In the genomic region with DNA sequence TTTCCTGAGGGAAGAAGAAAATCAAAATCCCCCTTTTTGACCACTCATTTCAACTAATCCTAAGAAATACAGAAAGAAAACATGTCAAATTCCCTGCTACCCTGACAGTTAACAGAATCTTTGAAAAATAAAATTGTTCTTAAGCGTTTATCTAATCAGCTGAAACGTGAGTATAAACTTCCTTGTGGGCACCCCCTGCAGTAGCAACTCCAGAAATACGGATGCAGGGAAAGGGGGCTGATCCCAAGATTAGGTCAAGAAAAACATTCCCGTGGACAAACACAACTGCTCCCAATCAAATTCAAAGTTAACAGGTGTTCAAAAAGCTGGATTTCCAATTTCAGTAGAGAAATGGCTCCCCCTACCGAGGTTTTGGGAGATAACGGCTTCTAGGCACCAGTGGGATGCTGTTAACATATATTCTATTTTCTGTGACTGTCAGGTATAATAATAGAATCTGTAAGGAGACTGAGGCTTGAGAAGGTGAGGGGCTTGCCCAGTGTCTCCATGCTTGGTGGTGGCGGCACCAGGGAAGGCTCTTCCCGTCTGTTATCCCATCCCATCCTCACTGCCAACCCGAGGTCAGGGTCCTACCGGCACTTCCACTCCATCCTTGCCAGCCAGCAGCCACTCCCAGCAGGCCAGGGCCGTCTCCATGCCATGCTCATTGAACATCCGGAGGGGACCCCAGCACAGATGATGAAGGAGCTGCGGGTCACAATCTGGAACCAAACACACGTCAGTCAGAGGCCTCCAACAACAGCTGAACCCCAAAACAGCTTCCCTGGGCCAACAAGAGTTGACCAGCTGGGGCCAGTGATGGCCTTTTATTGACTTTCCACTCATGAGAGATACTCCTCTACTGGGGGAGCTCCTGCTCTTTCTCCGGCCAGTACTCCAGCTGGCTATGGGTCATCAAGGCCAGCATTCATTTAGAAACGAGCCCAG, we compare ENCODE assay signal across 1 cellular context.
TF ChIP-seq lines count a peak whose summit lies in the region.

No MANE protein-coding gene starts in this region.

TF ChIP-seq in K562, 482 proteins besides CTCF, POLR2A, EP300 and RAD21 (continued from another document and continues in another):
- TF ChIP-seq, protein P1, sequence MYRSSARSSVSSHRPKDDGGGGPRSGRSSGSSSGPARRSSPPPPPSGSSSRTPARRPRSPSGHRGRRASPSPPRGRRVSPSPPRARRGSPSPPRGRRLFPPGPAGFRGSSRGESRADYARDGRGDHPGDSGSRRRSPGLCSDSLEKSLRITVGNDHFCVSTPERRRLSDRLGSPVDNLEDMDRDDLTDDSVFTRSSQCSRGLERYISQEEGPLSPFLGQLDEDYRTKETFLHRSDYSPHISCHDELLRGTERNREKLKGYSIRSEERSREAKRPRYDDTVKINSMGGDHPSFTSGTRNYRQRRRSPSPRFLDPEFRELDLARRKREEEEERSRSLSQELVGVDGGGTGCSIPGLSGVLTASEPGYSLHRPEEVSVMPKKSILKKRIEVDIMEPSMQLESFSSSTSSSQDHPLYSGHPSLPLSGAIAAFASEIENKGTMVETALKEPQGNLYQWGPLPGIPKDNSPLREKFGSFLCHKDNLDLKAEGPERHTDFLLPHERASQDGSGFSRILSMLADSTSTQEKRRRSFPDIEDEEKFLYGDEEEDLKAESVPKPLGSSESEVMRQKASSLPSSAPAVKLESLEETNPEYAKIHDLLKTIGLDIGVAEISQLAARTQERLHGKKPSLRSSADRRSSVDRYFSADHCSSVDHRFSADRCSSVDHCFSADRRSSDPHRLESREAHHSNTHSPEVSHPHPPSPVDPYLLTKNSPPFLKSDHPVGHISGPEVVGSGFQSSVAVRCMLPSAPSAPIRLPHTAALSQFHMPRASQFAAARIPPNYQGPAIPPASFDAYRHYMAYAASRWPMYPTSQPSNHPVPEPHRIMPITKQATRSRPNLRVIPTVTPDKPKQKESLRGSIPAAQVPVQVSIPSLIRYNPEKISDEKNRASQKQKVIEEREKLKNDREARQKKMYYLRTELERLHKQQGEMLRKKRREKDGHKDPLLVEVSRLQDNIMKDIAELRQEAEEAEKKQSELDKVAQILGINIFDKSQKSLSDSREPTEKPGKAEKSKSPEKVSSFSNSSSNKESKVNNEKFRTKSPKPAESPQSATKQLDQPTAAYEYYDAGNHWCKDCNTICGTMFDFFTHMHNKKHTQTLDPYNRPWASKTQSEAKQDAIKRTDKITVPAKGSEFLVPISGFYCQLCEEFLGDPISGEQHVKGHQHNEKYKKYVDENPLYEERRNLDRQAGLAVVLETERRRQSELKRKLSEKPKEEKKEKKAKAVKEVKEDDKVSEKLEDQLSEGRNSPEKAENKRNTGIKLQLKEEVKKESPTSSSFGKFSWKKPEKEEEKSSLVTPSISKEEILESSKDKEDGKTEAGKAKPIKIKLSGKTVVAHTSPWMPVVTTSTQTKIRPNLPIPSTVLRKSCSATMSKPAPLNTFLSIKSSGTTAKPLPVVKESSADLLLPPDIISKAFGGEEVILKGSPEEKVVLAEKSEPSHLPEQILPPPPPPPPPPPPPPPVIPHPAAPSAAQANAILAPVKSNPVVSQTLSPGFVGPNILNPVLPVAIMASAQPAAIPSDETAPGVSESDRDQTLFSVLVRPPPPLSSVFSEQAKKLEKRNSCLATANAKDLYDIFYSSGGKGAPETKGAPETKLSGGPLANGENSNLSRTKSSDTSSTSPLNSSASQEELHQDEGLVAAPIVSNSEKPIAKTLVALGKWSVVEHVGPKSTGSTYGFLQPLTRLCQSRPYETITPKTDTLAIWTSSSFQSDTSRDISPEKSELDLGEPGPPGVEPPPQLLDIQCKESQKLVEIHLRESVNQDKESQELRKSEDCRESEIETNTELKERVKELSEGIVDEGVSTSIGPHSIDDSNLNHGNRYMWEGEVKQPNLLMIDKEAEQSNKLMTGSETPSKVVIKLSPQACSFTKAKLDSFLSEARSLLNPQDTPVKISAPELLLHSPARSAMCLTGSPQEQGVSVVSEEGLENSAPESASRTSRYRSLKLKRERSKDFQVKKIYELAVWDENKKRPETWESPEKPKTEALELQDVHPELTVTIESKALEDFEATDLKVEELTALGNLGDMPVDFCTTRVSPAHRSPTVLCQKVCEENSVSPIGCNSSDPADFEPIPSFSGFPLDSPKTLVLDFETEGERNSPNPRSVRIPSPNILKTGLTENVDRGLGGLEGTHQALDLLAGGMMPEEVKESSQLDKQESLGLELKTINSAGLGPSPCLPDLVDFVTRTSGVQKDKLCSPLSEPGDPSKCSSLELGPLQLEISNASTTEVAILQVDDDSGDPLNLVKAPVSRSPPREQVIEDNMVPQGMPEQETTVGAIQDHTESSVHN (IDR thresholded peaks at IDR 0.05; ENCODE audit: borderline replicate concordance in 1 of 2, low read depth in 1 of 2): no peak
- no peak for TF ChIP-seq JUND (IDR thresholded peaks at IDR 0.05; ENCODE audit: borderline replicate concordance, low read depth, low read length)
- TF ChIP-seq JUND (tag; IDR thresholded peaks at IDR 0.05; ENCODE audit: borderline replicate concordance, low read depth, low read length): no peak; the same call in 2 of the 3 replicates
- TF ChIP-seq, protein P2, sequence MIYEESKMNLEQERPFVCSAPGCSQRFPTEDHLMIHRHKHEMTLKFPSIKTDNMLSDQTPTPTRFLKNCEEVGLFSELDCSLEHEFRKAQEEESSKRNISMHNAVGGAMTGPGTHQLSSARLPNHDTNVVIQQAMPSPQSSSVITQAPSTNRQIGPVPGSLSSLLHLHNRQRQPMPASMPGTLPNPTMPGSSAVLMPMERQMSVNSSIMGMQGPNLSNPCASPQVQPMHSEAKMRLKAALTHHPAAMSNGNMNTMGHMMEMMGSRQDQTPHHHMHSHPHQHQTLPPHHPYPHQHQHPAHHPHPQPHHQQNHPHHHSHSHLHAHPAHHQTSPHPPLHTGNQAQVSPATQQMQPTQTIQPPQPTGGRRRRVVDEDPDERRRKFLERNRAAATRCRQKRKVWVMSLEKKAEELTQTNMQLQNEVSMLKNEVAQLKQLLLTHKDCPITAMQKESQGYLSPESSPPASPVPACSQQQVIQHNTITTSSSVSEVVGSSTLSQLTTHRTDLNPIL (CRISPR knock-in tag; IDR thresholded peaks at IDR 0.05): no peak
- no peak for TF ChIP-seq ZNF354B (CRISPR knock-in tag; IDR thresholded peaks at IDR 0.05)
- TF ChIP-seq, protein P3, sequence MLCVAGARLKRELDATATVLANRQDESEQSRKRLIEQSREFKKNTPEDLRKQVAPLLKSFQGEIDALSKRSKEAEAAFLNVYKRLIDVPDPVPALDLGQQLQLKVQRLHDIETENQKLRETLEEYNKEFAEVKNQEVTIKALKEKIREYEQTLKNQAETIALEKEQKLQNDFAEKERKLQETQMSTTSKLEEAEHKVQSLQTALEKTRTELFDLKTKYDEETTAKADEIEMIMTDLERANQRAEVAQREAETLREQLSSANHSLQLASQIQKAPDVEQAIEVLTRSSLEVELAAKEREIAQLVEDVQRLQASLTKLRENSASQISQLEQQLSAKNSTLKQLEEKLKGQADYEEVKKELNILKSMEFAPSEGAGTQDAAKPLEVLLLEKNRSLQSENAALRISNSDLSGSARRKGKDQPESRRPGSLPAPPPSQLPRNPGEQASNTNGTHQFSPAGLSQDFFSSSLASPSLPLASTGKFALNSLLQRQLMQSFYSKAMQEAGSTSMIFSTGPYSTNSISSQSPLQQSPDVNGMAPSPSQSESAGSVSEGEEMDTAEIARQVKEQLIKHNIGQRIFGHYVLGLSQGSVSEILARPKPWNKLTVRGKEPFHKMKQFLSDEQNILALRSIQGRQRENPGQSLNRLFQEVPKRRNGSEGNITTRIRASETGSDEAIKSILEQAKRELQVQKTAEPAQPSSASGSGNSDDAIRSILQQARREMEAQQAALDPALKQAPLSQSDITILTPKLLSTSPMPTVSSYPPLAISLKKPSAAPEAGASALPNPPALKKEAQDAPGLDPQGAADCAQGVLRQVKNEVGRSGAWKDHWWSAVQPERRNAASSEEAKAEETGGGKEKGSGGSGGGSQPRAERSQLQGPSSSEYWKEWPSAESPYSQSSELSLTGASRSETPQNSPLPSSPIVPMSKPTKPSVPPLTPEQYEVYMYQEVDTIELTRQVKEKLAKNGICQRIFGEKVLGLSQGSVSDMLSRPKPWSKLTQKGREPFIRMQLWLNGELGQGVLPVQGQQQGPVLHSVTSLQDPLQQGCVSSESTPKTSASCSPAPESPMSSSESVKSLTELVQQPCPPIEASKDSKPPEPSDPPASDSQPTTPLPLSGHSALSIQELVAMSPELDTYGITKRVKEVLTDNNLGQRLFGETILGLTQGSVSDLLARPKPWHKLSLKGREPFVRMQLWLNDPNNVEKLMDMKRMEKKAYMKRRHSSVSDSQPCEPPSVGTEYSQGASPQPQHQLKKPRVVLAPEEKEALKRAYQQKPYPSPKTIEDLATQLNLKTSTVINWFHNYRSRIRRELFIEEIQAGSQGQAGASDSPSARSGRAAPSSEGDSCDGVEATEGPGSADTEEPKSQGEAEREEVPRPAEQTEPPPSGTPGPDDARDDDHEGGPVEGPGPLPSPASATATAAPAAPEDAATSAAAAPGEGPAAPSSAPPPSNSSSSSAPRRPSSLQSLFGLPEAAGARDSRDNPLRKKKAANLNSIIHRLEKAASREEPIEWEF (CRISPR knock-in tag; IDR thresholded peaks at IDR 0.05): no peak
- no peak for TF ChIP-seq ZNF324 (CRISPR knock-in tag; IDR thresholded peaks at IDR 0.05)
- TF ChIP-seq FOXA1 (IDR thresholded peaks at IDR 0.05; ENCODE audit: borderline replicate concordance): no peak
- no peak for TF ChIP-seq ZNF586 (CRISPR knock-in tag; conservative IDR thresholded peaks at IDR 0.05)
- TF ChIP-seq FOXA3 (CRISPR knock-in tag; conservative IDR thresholded peaks at IDR 0.05 in 1 of 2, IDR thresholded peaks at IDR 0.05 in 1 of 2): 0 out of 4 replicates have a peak, but pooled peaks of 1 of the 2 experiments have one; percentile 24
- 0 out of 2 replicates have a peak, but pooled peaks have one; percentile 24 for TF ChIP-seq MYNN (IDR thresholded peaks at IDR 0.05)
- TF ChIP-seq MYNN (CRISPR knock-in tag; IDR thresholded peaks at IDR 0.05): no peak
- no peak for TF ChIP-seq ZNF140 (CRISPR knock-in tag; IDR thresholded peaks at IDR 0.05)
- TF ChIP-seq BMI1 (IDR thresholded peaks at IDR 0.05; ENCODE audit: low read length): no peak; the same call in 1 of the 2 replicates
- TF ChIP-seq SAFB2 (IDR thresholded peaks at IDR 0.05; ENCODE audit: borderline replicate concordance, low read depth, low read length, severe bottlenecking): no peak
- no peak for TF ChIP-seq ZC3H8 (IDR thresholded peaks at IDR 0.05)
- no peak for TF ChIP-seq ZZZ3 (IDR thresholded peaks at IDR 0.05)
- no peak for TF ChIP-seq POLR3G (IDR thresholded peaks at IDR 0.05; ENCODE audit: extremely low read depth, insufficient read length, insufficient replicate concordance)
- TF ChIP-seq ARID1B (IDR thresholded peaks at IDR 0.05): no peak
- no peak for TF ChIP-seq XRCC3 (IDR thresholded peaks at IDR 0.05)
- TF ChIP-seq HNRNPLL (IDR thresholded peaks at IDR 0.05; ENCODE audit: low read depth, low read length, poor library complexity, severe bottlenecking): no peak
- TF ChIP-seq BHLHE40 (IDR thresholded peaks at IDR 0.05; ENCODE audit: low read length): no peak; the same call in 1 of the 2 replicates
- TF ChIP-seq, protein P4, sequence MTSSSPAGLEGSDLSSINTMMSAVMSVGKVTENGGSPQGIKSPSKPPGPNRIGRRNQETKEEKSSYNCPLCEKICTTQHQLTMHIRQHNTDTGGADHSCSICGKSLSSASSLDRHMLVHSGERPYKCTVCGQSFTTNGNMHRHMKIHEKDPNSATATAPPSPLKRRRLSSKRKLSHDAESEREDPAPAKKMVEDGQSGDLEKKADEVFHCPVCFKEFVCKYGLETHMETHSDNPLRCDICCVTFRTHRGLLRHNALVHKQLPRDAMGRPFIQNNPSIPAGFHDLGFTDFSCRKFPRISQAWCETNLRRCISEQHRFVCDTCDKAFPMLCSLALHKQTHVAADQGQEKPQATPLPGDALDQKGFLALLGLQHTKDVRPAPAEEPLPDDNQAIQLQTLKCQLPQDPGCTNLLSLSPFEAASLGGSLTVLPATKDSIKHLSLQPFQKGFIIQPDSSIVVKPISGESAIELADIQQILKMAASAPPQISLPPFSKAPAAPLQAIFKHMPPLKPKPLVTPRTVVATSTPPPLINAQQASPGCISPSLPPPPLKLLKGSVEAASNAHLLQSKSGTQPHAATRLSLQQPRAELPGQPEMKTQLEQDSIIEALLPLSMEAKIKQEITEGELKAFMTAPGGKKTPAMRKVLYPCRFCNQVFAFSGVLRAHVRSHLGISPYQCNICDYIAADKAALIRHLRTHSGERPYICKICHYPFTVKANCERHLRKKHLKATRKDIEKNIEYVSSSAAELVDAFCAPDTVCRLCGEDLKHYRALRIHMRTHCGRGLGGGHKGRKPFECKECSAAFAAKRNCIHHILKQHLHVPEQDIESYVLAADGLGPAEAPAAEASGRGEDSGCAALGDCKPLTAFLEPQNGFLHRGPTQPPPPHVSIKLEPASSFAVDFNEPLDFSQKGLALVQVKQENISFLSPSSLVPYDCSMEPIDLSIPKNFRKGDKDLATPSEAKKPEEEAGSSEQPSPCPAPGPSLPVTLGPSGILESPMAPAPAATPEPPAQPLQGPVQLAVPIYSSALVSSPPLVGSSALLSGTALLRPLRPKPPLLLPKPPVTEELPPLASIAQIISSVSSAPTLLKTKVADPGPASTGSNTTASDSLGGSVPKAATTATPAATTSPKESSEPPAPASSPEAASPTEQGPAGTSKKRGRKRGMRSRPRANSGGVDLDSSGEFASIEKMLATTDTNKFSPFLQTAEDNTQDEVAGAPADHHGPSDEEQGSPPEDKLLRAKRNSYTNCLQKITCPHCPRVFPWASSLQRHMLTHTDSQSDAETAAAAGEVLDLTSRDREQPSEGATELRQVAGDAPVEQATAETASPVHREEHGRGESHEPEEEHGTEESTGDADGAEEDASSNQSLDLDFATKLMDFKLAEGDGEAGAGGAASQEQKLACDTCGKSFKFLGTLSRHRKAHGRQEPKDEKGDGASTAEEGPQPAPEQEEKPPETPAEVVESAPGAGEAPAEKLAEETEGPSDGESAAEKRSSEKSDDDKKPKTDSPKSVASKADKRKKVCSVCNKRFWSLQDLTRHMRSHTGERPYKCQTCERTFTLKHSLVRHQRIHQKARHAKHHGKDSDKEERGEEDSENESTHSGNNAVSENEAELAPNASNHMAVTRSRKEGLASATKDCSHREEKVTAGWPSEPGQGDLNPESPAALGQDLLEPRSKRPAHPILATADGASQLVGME (CRISPR knock-in tag; IDR thresholded peaks at IDR 0.05): no peak
- TF ChIP-seq, protein P5, sequence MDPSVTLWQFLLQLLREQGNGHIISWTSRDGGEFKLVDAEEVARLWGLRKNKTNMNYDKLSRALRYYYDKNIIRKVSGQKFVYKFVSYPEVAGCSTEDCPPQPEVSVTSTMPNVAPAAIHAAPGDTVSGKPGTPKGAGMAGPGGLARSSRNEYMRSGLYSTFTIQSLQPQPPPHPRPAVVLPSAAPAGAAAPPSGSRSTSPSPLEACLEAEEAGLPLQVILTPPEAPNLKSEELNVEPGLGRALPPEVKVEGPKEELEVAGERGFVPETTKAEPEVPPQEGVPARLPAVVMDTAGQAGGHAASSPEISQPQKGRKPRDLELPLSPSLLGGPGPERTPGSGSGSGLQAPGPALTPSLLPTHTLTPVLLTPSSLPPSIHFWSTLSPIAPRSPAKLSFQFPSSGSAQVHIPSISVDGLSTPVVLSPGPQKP (CRISPR knock-in tag; IDR thresholded peaks at IDR 0.05): no peak
- TF ChIP-seq NFIX (CRISPR knock-in tag; IDR thresholded peaks at IDR 0.05; ENCODE audit: low read depth): no peak
- TF ChIP-seq SPI1 (IDR thresholded peaks at IDR 0.05; ENCODE audit: borderline replicate concordance, low read depth, low read length): no peak
